Comparison of ENCODE assay signal across 27 cellular contexts in genomic region chr10:80110986-80111385, GRCh38. TPM values are rescaled to one million over a fixed set of nuclear protein-coding genes. Genes with fewer than 3 reads are reported as not detected.
A peak's percentile ranks its signal among the peaks of the same experiment; 100 is the strongest.
DNase-seq lines count a peak whose midpoint lies in the region; ATAC-seq and TF ChIP-seq lines count a peak whose summit lies in the region.
"Had no signal": no experiment of that assay in that cellular context is flagged by ENCODE, and none has a peak within 500 bp of the region (broad histone marks: within the 10 kb centered on the region; RNA-seq: fewer than 3 reads in every experiment).

No MANE protein-coding gene starts in this region.

- WGBS in ovary, 3 donors: 74 to 88% (median 80%) methylated on average over 1 of the region's 1 CpG

- H3K36me3 Mint-ChIP-seq in CD4-positive, CD25-positive, alpha-beta regulatory T cell: no peaks in the 10 kb centered on the region
- peaks cover 18% of the 10 kb centered on the region for H3K36me3 Mint-ChIP-seq in HFFc6 (ENCODE audit: low read depth)
- H3K36me3 Mint-ChIP-seq in central memory CD8-positive, alpha-beta T cell (ENCODE audit: insufficient read depth): peaks cover 2% of the 10 kb centered on the region
- no peaks in the 10 kb centered on the region for H3K36me3 Mint-ChIP-seq in neural progenitor cell
- H3K36me3 Mint-ChIP-seq in osteocyte (ENCODE audit: unreplicated experiment): peaks cover 2% of the 10 kb centered on the region
- no peaks in the 10 kb centered on the region for H3K36me3 Mint-ChIP-seq in MCF 10A (ENCODE audit: insufficient read depth, unreplicated experiment)

- H3K27me3 Mint-ChIP-seq in CD4-positive, CD25-positive, alpha-beta regulatory T cell: no peaks in the 10 kb centered on the region
- no peaks in the 10 kb centered on the region for H3K27me3 Mint-ChIP-seq in HFFc6 (ENCODE audit: insufficient read depth)
- H3K27me3 Mint-ChIP-seq in central memory CD8-positive, alpha-beta T cell: no peaks in the 10 kb centered on the region
- H3K27me3 Mint-ChIP-seq in neural progenitor cell (ENCODE audit: insufficient read depth, low read depth): peaks cover 9% of the 10 kb centered on the region
- H3K27me3 Mint-ChIP-seq in osteocyte (ENCODE audit: unreplicated experiment): peaks cover 6% of the 10 kb centered on the region
- H3K27me3 Mint-ChIP-seq in MCF 10A (ENCODE audit: insufficient read depth, unreplicated experiment): no peaks in the 10 kb centered on the region
- H3K27me3 Mint-ChIP-seq: activated naive CD4-positive, alpha-beta T cell treated with anti-CD3 and anti-CD28 coated beads, Interleukin-2, amount 50 U/mL, for 24 hours; memory B cell had no signal

- TF ChIP-seq EP300 in ovary (IDR thresholded peaks at IDR 0.05): no peak

- peaks cover 10 to 11% of the 10 kb centered on the region in 2 experiments for H3K9me3 ChIP-seq in CD4-positive, CD25-positive, alpha-beta regulatory T cell (ENCODE audit: control insufficient read depth in 2 of 2, low read length in 2 of 2)
- H3K9me3 ChIP-seq in neural progenitor cell (ENCODE audit: low read depth): no peaks in the 10 kb centered on the region
- no peaks in the 10 kb centered on the region for H3K9me3 ChIP-seq in ovary
- H3K9me3 ChIP-seq: SK-N-SH had no signal

- no peaks in the 10 kb centered on the region for H3K79me2 ChIP-seq in neural progenitor cell (ENCODE audit: low read depth)

- CTCF ChIA-PET in MCF 10A (lab: Yijun Ruan, JAX): no interaction called here

- peak overlapping the region in 2 of 3 donors; percentile 33 to 78 for H3K27ac Mint-ChIP-seq in CD4-positive, CD25-positive, alpha-beta regulatory T cell
- H3K27ac Mint-ChIP-seq in HFFc6 (no peak overlapping the region), neural progenitor cell (peak overlapping the region; percentile 37), osteocyte (ENCODE audit: unreplicated experiment) (no peak overlapping the region), MCF 10A (ENCODE audit: low read depth, unreplicated experiment) (no peak overlapping the region)
- peak overlapping the region; percentile 64 for H3K27ac Mint-ChIP-seq in central memory CD8-positive, alpha-beta T cell (ENCODE audit: low read depth)
- H3K27ac Mint-ChIP-seq: activated naive CD4-positive, alpha-beta T cell treated with anti-CD3 and anti-CD28 coated beads, Interleukin-2, amount 50 U/mL, for 24 hours; activated T-helper 1 cell treated with anti-CD3 and anti-CD28 coated beads, Interleukin-12 subunit alpha, Interleukin-12 subunit beta, Interleukin-2, Interleukin-4 antibody, amounts not matched to agents 30 ng/mL and 10 ng/mL and 1 ng/mL, durations not matched to agents 14 hours and 24 hours and 36 hours; H9; memory B cell had no signal

- no peak overlapping the region for H3K4me2 ChIP-seq in neural progenitor cell
- H3K4me2 ChIP-seq: SK-N-SH had no signal

- no peak overlapping the region for H3K9ac ChIP-seq in neural progenitor cell
- H3K9ac ChIP-seq: SK-N-SH had no signal

- no peaks in the 10 kb centered on the region for H4K20me1 ChIP-seq in neural progenitor cell (ENCODE audit: low read depth)

- no peak for DNase-seq in CD4-positive, CD25-positive, alpha-beta regulatory T cell
- DNase-seq in HFFc6 (no peak), neural progenitor cell (ENCODE audit: low spot score) (no peak), osteocyte (ENCODE audit: extremely low spot score, unreplicated experiment) (no peak), MCF 10A (ENCODE audit: unreplicated experiment) (no peak), ovary (no peak)
- no peak for DNase-seq in central memory CD8-positive, alpha-beta T cell (ENCODE audit: low spot score in 2 of 2)
- DNase-seq: activated CD4-positive, alpha-beta T cell treated with anti-CD3 and anti-CD28 coated beads for 48 hours; aorta; C1 segment of cervical spinal cord; dorsolateral prefrontal cortex; H9; kidney; NCI-H1105; NCI-H2081 treated with DMSO at 0.1 percent for 48 hours; occipital lobe; retina; SK-N-SH; stimulated activated CD4-positive, alpha-beta T cell treated with anti-CD3 and anti-CD28 coated beads, Interleukin-12 subunit alpha, Interleukin-12 subunit beta, amount 100 ng/mL, for 4 hours; stimulated activated CD4-positive, alpha-beta T cell treated with anti-CD3 and anti-CD28 coated beads, Interleukin-4, amount 100 ng/mL, for 24 hours; stimulated activated naive CD4-positive, alpha-beta T cell had no signal

- POLR2A ChIA-PET in MCF 10A (lab: Yijun Ruan, JAX): no interaction called here

- H3K27me3 ChIP-seq in CD4-positive, CD25-positive, alpha-beta regulatory T cell (ENCODE audit: control insufficient read depth, insufficient read depth, low read length): no peaks in the 10 kb centered on the region
- H3K27me3 ChIP-seq in neural progenitor cell (no peaks in the 10 kb centered on the region), ovary (no peaks in the 10 kb centered on the region)
- H3K27me3 ChIP-seq: dorsolateral prefrontal cortex had no signal

- no peaks in the 10 kb centered on the region for H3F3A ChIP-seq in neural progenitor cell (ENCODE audit: low read depth)

- H3K4me1 Mint-ChIP-seq in CD4-positive, CD25-positive, alpha-beta regulatory T cell: peaks cover 0 to 12% (median 5%) of the 10 kb centered on the region in 4 donors
- H3K4me1 Mint-ChIP-seq in HFFc6 (ENCODE audit: low read depth) (peaks cover 16% of the 10 kb centered on the region), neural progenitor cell (peaks cover 5% of the 10 kb centered on the region), osteocyte (ENCODE audit: unreplicated experiment) (peaks cover 9% of the 10 kb centered on the region), MCF 10A (ENCODE audit: insufficient read depth, unreplicated experiment) (no peaks in the 10 kb centered on the region)
- peaks cover 17% of the 10 kb centered on the region for H3K4me1 Mint-ChIP-seq in central memory CD8-positive, alpha-beta T cell
- H3K4me1 Mint-ChIP-seq: activated naive CD4-positive, alpha-beta T cell treated with anti-CD3 and anti-CD28 coated beads, Interleukin-2, amount 50 U/mL, for 24 hours; memory B cell had no signal

- intact Hi-C loops in MCF 10A (cut with micrococcal nuclease) (no loop called here), ovary (cut with DNase I) (no loop called here)

- BruUV-seq in MCF 10A (replicated peaks; lab: Mats Ljungman, UMichigan): no TSS peak

- H3K4me3 Mint-ChIP-seq in CD4-positive, CD25-positive, alpha-beta regulatory T cell: peak overlapping the region in 2 of 4 donors; percentile 9 to 86
- H3K4me3 Mint-ChIP-seq in HFFc6: peak overlapping the region; percentile 84
- peak overlapping the region; percentile 70 for H3K4me3 Mint-ChIP-seq in central memory CD8-positive, alpha-beta T cell
- no peak overlapping the region for H3K4me3 Mint-ChIP-seq in neural progenitor cell
- H3K4me3 Mint-ChIP-seq in osteocyte (ENCODE audit: unreplicated experiment): no peak overlapping the region
- no peak overlapping the region for H3K4me3 Mint-ChIP-seq in MCF 10A (ENCODE audit: unreplicated experiment)
- H3K4me3 Mint-ChIP-seq: activated naive CD4-positive, alpha-beta T cell treated with anti-CD3 and anti-CD28 coated beads, Interleukin-2, amount 50 U/mL, for 24 hours; activated T-helper 1 cell treated with anti-CD3 and anti-CD28 coated beads, Interleukin-12 subunit alpha, Interleukin-12 subunit beta, Interleukin-2, Interleukin-4 antibody, amounts not matched to agents 30 ng/mL and 10 ng/mL and 1 ng/mL, durations not matched to agents 14 hours and 24 hours and 36 hours; H9; memory B cell had no signal

- TF ChIP-seq CTCF in HFFc6 (IDR thresholded peaks at IDR 0.05) (no peak), neural progenitor cell (IDR thresholded peaks at IDR 0.05) (no peak), osteocyte (IDR thresholded peaks at IDR 0.05) (no peak), MCF 10A (IDR thresholded peaks at IDR 0.05; ENCODE audit: unreplicated experiment) (no peak), ovary (IDR thresholded peaks at IDR 0.05) (no peak)

- no peak for ATAC-seq in CD4-positive, CD25-positive, alpha-beta regulatory T cell (ENCODE audit: low read depth in 2 of 2)
- ATAC-seq in central memory CD8-positive, alpha-beta T cell (replicated peaks; ENCODE audit: extremely low read depth, poor library complexity, severe bottlenecking): no peak
- ATAC-seq in activated CD4-positive, CD25-positive, alpha-beta regulatory T cell treated with anti-CD3 and anti-CD28 coated beads, Interleukin-2, amount 50 U/mL, for 24 hours: no peak

- TF ChIP-seq POLR2A in ovary (IDR thresholded peaks at IDR 0.05): no peak

- H3K4me3 ChIP-seq in CD4-positive, CD25-positive, alpha-beta regulatory T cell (ENCODE audit: low read depth, low read length): no peak overlapping the region
- no peak overlapping the region for H3K4me3 ChIP-seq in neural progenitor cell
- H3K4me3 ChIP-seq in ovary: no peak overlapping the region
- H3K4me3 ChIP-seq: dorsolateral prefrontal cortex had no signal

- H3K36me3 ChIP-seq in CD4-positive, CD25-positive, alpha-beta regulatory T cell (ENCODE audit: control insufficient read depth, insufficient read depth, low read length): no peaks in the 10 kb centered on the region
- no peaks in the 10 kb centered on the region for H3K36me3 ChIP-seq in neural progenitor cell
- no peaks in the 10 kb centered on the region for H3K36me3 ChIP-seq in ovary

- no peaks in the 10 kb centered on the region for H3K4me1 ChIP-seq in CD4-positive, CD25-positive, alpha-beta regulatory T cell (ENCODE audit: control insufficient read depth, insufficient read depth, low read length, poor library complexity, severe bottlenecking)
- H3K4me1 ChIP-seq in neural progenitor cell (no peaks in the 10 kb centered on the region), ovary (ENCODE audit: insufficient read depth) (peaks cover 3% of the 10 kb centered on the region)

- peaks cover 0 to 25% (median 6%) of the 10 kb centered on the region in 7 donors for H3K9me3 Mint-ChIP-seq in CD4-positive, CD25-positive, alpha-beta regulatory T cell
- H3K9me3 Mint-ChIP-seq in HFFc6 (peaks cover 24% of the 10 kb centered on the region), neural progenitor cell (peaks cover 31% of the 10 kb centered on the region), osteocyte (ENCODE audit: unreplicated experiment) (peaks cover 10% of the 10 kb centered on the region), MCF 10A (ENCODE audit: unreplicated experiment) (peaks cover 8% of the 10 kb centered on the region)
- peaks cover 13% of the 10 kb centered on the region for H3K9me3 Mint-ChIP-seq in central memory CD8-positive, alpha-beta T cell

- no peak overlapping the region for H2AFZ ChIP-seq in neural progenitor cell (replicated peaks)

- no peak overlapping the region for H3K27ac ChIP-seq in CD4-positive, CD25-positive, alpha-beta regulatory T cell (ENCODE audit: insufficient read depth, low read length, poor library complexity, severe bottlenecking)
- no peak overlapping the region for H3K27ac ChIP-seq in neural progenitor cell
- peak overlapping the region in 1 of 2 donors; percentile 28 for H3K27ac ChIP-seq in ovary
- H3K27ac ChIP-seq: HL-60 had no signal

RNA-seq across cellular contexts. Expression of gene PLAC9, which starts 21.5 kb away (rescaled TPM):
- not detected for total RNA-seq in CD4-positive, CD25-positive, alpha-beta regulatory T cell
- 1 to 10 TPM in 1 of 4 donors, under 1 TPM in 1, not detected in 2; 0.33 to 1.1 TPM for polyA plus RNA-seq in CD4-positive, CD25-positive, alpha-beta regulatory T cell
- total RNA-seq in HFFc6 (2021; fragmentation: NEBNext Ultra II Directional; extraction: Animal tissue kit (Norgen Biotek cat#: 25700)): 1 to 10 TPM; 2.1 to 6.6 (median 6.2) TPM
- total RNA-seq in neural progenitor cell (ENCODE audit: low replicate concordance) (not detected in 2 replicates), osteocyte (125 and 131 TPM in 2 replicates), MCF 10A (2022) (0.93 and 1.0 TPM in 2 replicates), ovary (10 to 100 TPM in 4 of 7 donors, 1 to 10 TPM in 3; 3.1 to 16.9 (median 10.4) TPM)
- polyA plus RNA-seq in ovary: 1 to 10 TPM; 4.3 to 6.3 TPM
- total RNA-seq: activated T-helper 1 cell treated with anti-CD3 and anti-CD28 coated beads, Interleukin-12 subunit alpha, Interleukin-12 subunit beta, Interleukin-2, Interleukin-4 antibody, amounts not matched to agents 30 ng/mL and 10 ng/mL and 1 ng/mL, durations not matched to agents 14 hours and 24 hours and 36 hours; NCI-H460 had no signal

RNA-seq across cellular contexts. Expression of gene TMEM254, which starts 32.5 kb away (rescaled TPM):
- 10.7 TPM for total RNA-seq in CD4-positive, CD25-positive, alpha-beta regulatory T cell
- 10 to 100 TPM; 35.5 to 43.8 (median 37.9) TPM for polyA plus RNA-seq in CD4-positive, CD25-positive, alpha-beta regulatory T cell
- total RNA-seq in HFFc6 (2021; fragmentation: NEBNext Ultra II Directional; extraction: Animal tissue kit (Norgen Biotek cat#: 25700)): 10 to 100 TPM; 11.7 to 14.8 (median 13.7) TPM
- total RNA-seq in neural progenitor cell (ENCODE audit: low replicate concordance) (27.5 and 34.6 TPM in 2 replicates), osteocyte (19.4 and 22.2 TPM in 2 replicates), MCF 10A (2022) (24.7 and 31.6 TPM in 2 replicates), ovary (10 to 100 TPM in 6 of 7 donors, 1 to 10 TPM in 1; 9.3 to 20.4 (median 12.0) TPM)
- polyA plus RNA-seq in ovary: 10 to 100 TPM; 11.8 to 55.7 TPM

Comparison
In these comparisons a context has a peak if more than half of its experiments do, and no peak if none do; other contexts are left out.
1. H3K27ac Mint-ChIP-seq: peak in CD4-positive, CD25-positive, alpha-beta regulatory T cell (2 of 3), central memory CD8-positive, alpha-beta T cell (single experiment) and neural progenitor cell (single experiment); none in HFFc6 (single experiment), osteocyte (single experiment) and MCF 10A (single experiment).
2. H3K4me3 Mint-ChIP-seq: peak in HFFc6 (single experiment) and central memory CD8-positive, alpha-beta T cell (single experiment); none in neural progenitor cell (single experiment), osteocyte (single experiment) and MCF 10A (single experiment).